Comparison of ENCODE assay signal across 21 cellular contexts in the genomic region with DNA sequence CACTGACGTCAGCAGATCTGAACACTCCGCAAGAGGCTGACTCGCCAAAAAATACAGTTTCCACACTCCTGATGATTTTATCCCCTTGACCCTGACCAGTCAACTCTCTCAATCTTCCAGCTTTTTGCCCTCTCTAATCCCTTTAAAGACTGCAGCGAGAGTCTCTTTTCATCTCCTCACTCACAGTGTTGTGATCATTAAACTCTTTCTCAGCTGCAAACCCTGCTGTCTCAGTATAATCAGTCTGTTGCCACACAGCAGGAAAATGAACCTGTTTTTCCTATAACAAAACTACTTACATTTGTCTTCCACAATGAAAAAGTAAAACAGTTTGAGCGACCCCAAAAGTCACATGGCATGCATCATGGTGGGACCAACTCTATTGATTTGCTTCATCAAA.
A peak's percentile ranks its signal among the peaks of the same experiment; 100 is the strongest.
DNase-seq lines count a peak whose midpoint lies in the region; ATAC-seq, FAIRE-seq and TF ChIP-seq lines count a peak whose summit lies in the region.
"Had no signal": no experiment of that assay in that cellular context is flagged by ENCODE, and none has a peak within 500 bp of the region (broad histone marks: within the 10 kb centered on the region; RNA-seq: fewer than 3 reads in every experiment).

No MANE protein-coding gene starts in this region.

- no peaks in the 10 kb centered on the region for H3K4me1 ChIP-seq in HepG2 (ENCODE audit: insufficient read depth, low read length)
- no peaks in the 10 kb centered on the region for H3K4me1 ChIP-seq in right lobe of liver
- H3K4me1 ChIP-seq: BLaER1 had no signal

- no peak overlapping the region for H3K9ac ChIP-seq in HepG2 (ENCODE audit: insufficient read depth, low read depth, low read length)
- H3K9ac ChIP-seq: BLaER1 had no signal

- H4K20me1 ChIP-seq in HepG2 (ENCODE audit: insufficient read depth, low read length), result no peaks in the 10 kb centered on the region
- H4K20me1 ChIP-seq: BLaER1 had no signal

- intact Hi-C loops in HepG2 (cut with micrococcal nuclease; ENCODE audit: unreplicated experiment), result no loop called here
- intact Hi-C loops in right lobe of liver (cut with DNase I), result no loop called here

- H3K79me2 ChIP-seq in HepG2 (ENCODE audit: insufficient read depth, low read length), result no peaks in the 10 kb centered on the region

- in situ Hi-C loops in HepG2 (cut with HindIII; ENCODE audit: extremely low pct_ligation_motif_present, low pct_unique_long_range_greater_than_20kb), result no loop called here

- ATAC-seq in HepG2, result no peak
- ATAC-seq in right lobe of liver, result no peak
- ATAC-seq: CD8-positive, alpha-beta T cell; GM12878 had no signal

- no peak for FAIRE-seq in HepG2 (lab: Jason Lieb, UNC)
- FAIRE-seq: A204.1, D721Med, G401.6, GM12878, GM18507, H1 had no signal

- H2AFZ ChIP-seq in HepG2 (ENCODE audit: low read length), result no peak overlapping the region

- BruUV-seq in HepG2 (replicated peaks; lab: Mats Ljungman, UMichigan), result no TSS peak

- H3K27me3 ChIP-seq in HepG2 (ENCODE audit: control insufficient read depth in 1 of 2, insufficient read depth in 2 of 2, low read length in 2 of 2) (no peaks in the 10 kb centered on the region), right lobe of liver (no peaks in the 10 kb centered on the region)
- H3K27me3 ChIP-seq: BLaER1 had no signal

- no peak for TF ChIP-seq RAD21 in HepG2 (CRISPR knock-in tag; IDR thresholded peaks at IDR 0.05)

- TF ChIP-seq CTCF in HepG2 (CRISPR knock-in tag; IDR thresholded peaks at IDR 0.05) (no peak), right lobe of liver (IDR thresholded peaks at IDR 0.05) (no peak), choroid plexus epithelial cell (conservative IDR thresholded peaks at IDR 0.05; ENCODE audit: low read depth, low read length) (no peak)

- TF ChIP-seq POLR2A in HepG2 (IDR thresholded peaks at IDR 0.05; ENCODE audit: insufficient read depth in 1 of 2, low read depth in 2 of 2, low read length in 2 of 2) (no peak), right lobe of liver (IDR thresholded peaks at IDR 0.05) (no peak)

- H3K27ac ChIP-seq in HepG2 (ENCODE audit: extremely low read length, insufficient read depth, low read length) (no peak overlapping the region), right lobe of liver (no peak overlapping the region)
- H3K27ac ChIP-seq: 22Rv1, BLaER1, C4-2B had no signal

- H3K9me3 ChIP-seq in HepG2 (ENCODE audit: low read length), result peaks cover 27% of the 10 kb centered on the region
- no peaks in the 10 kb centered on the region for H3K9me3 ChIP-seq in right lobe of liver

- CTCF ChIA-PET in HepG2 (lab: Yijun Ruan, JAX; ENCODE audit: low intra/inter-chr PET ratio, low total read pairs), result no interaction called here

- no peak overlapping the region for H3K4me3 ChIP-seq in HepG2 (replicated peaks in 1 of 3; ENCODE audit: insufficient read depth in 1 of 3, low read depth in 2 of 3, low read length in 3 of 3)
- H3K4me3 ChIP-seq in right lobe of liver, result no peak overlapping the region
- H3K4me3 ChIP-seq in choroid plexus epithelial cell (ENCODE audit: low read depth, low read length), result no peak overlapping the region
- H3K4me3 ChIP-seq: BLaER1, GM12878 had no signal

- DNase-seq in DMS53 (lab: John Stamatoyannopoulos, UW) (peak; percentile 0), DMS53 treated with DMSO at 0.1 percent for 48 hours (lab: John Stamatoyannopoulos, UW; ENCODE audit: unreplicated experiment) (no peak), HepG2 (ENCODE audit: low spot score) (no peak), right lobe of liver (no peak), choroid plexus epithelial cell (ENCODE audit: low read depth) (peak; percentile 7)
- DNase-seq in activated naive CD4-positive, alpha-beta T cell treated with Interleukin-2 at 50 U/mL for 16 hours, result no peak
- DNase-seq: CD4-positive, CD25-positive, alpha-beta regulatory T cell; CD8-positive, alpha-beta T cell; DMS 273 treated with DMSO at 0.1 percent for 48 hours; DND-41; H7; HCEC 1CT had no signal

- POLR2A ChIA-PET in HepG2 (lab: Yijun Ruan, JAX), result no interaction called here

- 20% methylated on average over 5 of the region's 5 CpGs for WGBS in HepG2 (ENCODE audit: low lambda C conversion rate)
- WGBS in right lobe of liver (ENCODE audit: insufficient coverage, low coverage, low lambda C conversion rate, missing lambda C conversion rate), result 76% methylated on average over 5 of the region's 5 CpGs

- no peaks in the 10 kb centered on the region for H3K36me3 ChIP-seq in HepG2 (replicated peaks in 1 of 2; ENCODE audit: control insufficient read depth in 1 of 2, insufficient read depth in 2 of 2, low read length in 2 of 2)
- H3K36me3 ChIP-seq in right lobe of liver, result no peaks in the 10 kb centered on the region
- H3K36me3 ChIP-seq: BLaER1 had no signal

- TF ChIP-seq EP300 in HepG2 (IDR thresholded peaks at IDR 0.05; ENCODE audit: low read depth in 2 of 2, low read length in 2 of 2) (no peak), HepG2 (CRISPR knock-in tag; IDR thresholded peaks at IDR 0.05; ENCODE audit: borderline replicate concordance) (no peak)

- no peak overlapping the region for H3K4me2 ChIP-seq in HepG2 (ENCODE audit: low read depth, low read length)
- H3K4me2 ChIP-seq: BLaER1 had no signal

TF ChIP-seq in HepG2, 621 proteins besides CTCF, POLR2A, EP300 and RAD21:
- TF ChIP-seq MBNL3 (CRISPR knock-in tag; conservative IDR thresholded peaks at IDR 0.05), result no peak
- peak in 1 of 2 experiments; percentile 16; a peak in 1 of 4 replicates for TF ChIP-seq MAFK (conservative IDR thresholded peaks at IDR 0.05 in 1 of 2, IDR thresholded peaks at IDR 0.05 in 1 of 2; ENCODE audit: low read length in 2 of 2)
- TF ChIP-seq CREB1 (IDR thresholded peaks at IDR 0.05), result peak; percentile 51; the same call in 1 of the 2 replicates
- TF ChIP-seq CREB1 (CRISPR knock-in tag; IDR thresholded peaks at IDR 0.05), result no peak

Comparison
In these comparisons a context has a peak if more than half of its experiments do, and no peak if none do; other contexts are left out.
1. DNase-seq: peak in DMS53 (single experiment) and choroid plexus epithelial cell (single experiment); none in DMS53 treated with DMSO at 0.1 percent for 48 hours (single experiment), HepG2 (single experiment), right lobe of liver (0 of 3) and activated naive CD4-positive, alpha-beta T cell treated with Interleukin-2 at 50 U/mL for 16 hours (single experiment).